Comparison of ENCODE assay signal across 8 cellular contexts in the genomic region with DNA sequence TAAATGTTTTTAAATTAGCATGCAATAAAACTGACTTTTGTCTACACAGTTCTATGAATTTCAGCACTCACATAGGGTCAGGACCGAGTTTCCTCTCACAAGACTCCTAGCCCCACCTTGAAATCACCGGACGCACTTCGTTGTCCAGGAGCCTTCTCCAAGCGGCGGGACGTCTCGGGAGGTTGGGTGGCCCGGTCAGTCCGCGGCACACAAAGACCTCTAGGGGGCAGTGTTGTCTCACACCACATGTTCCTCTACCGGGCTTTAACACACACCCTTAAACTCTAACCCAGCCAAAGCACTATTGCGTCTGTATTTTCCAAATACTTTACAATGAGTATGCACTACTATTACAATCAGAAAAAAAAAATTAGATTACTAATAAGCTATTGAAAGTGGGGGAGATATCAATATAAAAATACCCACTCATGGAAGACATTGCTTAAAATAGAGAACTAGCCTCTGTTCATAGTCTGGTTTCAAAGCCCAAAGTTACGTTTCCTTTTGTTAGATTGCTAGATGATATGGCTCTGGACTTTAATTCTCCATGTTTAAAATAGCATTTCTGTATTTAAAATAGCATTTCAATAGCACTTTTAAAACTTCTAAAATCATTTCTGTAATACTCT. TPM values are rescaled to one million over a fixed set of nuclear protein-coding genes. Genes with fewer than 3 reads are reported as not detected.
DNase-seq lines count a peak whose midpoint lies in the region; ATAC-seq, FAIRE-seq and TF ChIP-seq lines count a peak whose summit lies in the region.
"Not testable (repeated sequence)": the region's sequence is repeated elsewhere in the genome, so short reads cannot be mapped to it uniquely, and the experiment has no call there.

No MANE protein-coding gene starts in this region.

- POLR2A ChIA-PET in activated CD4-positive, alpha-beta memory T cell treated with anti-CD3 and anti-CD28 coated beads for 36 hours (lab: Charles Lee): not testable (repeated sequence)

- not testable (repeated sequence) for H3K36me3 Mint-ChIP-seq in activated CD4-positive, alpha-beta memory T cell treated with anti-CD3 and anti-CD28 coated beads for 36 hours

- CTCF ChIA-PET in activated CD4-positive, alpha-beta memory T cell treated with anti-CD3 and anti-CD28 coated beads for 36 hours (lab: Charles Lee): interaction anchor here (0.7 to 1.0 kb wide), 4 partner anchors 150 to 267 kb away, joined by 3 to 6 read pairs (median 5); no protein-coding TSS in a partner anchor

- intact Hi-C loops in activated CD4-positive, alpha-beta memory T cell treated with anti-CD3 and anti-CD28 coated beads for 36 hours (cut with micrococcal nuclease): loop anchor here (2.0 kb wide), 1 partner anchor 149 kb away; no protein-coding TSS in a partner anchor
- intact Hi-C loops in kidney (cut with DNase I): not testable (repeated sequence)

- peak; percentile 18 for DNase-seq in NCI-H69 (lab: John Stamatoyannopoulos, UW)
- DNase-seq in activated CD4-positive, alpha-beta memory T cell treated with anti-CD3 and anti-CD28 coated beads for 36 hours: peak; percentile 76
- DNase-seq in choroid plexus epithelial cell (ENCODE audit: low read depth): peak; percentile 68
- peak; percentile 84 for DNase-seq in kidney
- peak; percentile 35 to 43 for DNase-seq in stimulated activated CD4-positive, alpha-beta T cell treated with anti-CD3 and anti-CD28 coated beads, Interleukin-12 subunit alpha, Interleukin-12 subunit beta, amount 100 ng/mL, for 24 hours (ENCODE audit: low read depth in 2 of 2)

- H3K4me1 Mint-ChIP-seq in activated CD4-positive, alpha-beta memory T cell treated with anti-CD3 and anti-CD28 coated beads for 36 hours (ENCODE audit: low read depth): not testable (repeated sequence)

- not testable (repeated sequence) for FAIRE-seq in kidney (lab: Jason Lieb, UNC)

- not testable (repeated sequence) for H3K4me1 ChIP-seq in kidney (ENCODE audit: control insufficient read depth in 1 of 2, insufficient read depth in 1 of 2, low read depth in 1 of 2, low read length in 2 of 2)

- H3K27ac ChIP-seq in 22Rv1; kidney (ENCODE audit: low read depth in 2 of 2, low read length in 2 of 2): not testable (repeated sequence)

- peak; percentile 68 for TF ChIP-seq CTCF in 22Rv1 (IDR thresholded peaks at IDR 0.05)
- peak; percentile 41 for TF ChIP-seq CTCF in choroid plexus epithelial cell (conservative IDR thresholded peaks at IDR 0.05; ENCODE audit: low read depth, low read length)
- peak; percentile 34 for TF ChIP-seq CTCF in kidney (IDR thresholded peaks at IDR 0.05; ENCODE audit: borderline replicate concordance, extremely low read depth, insufficient read depth)

- ATAC-seq in GM18867 (IDR thresholded peaks at IDR 0.05; ENCODE audit: unreplicated experiment) (peak; percentile 90), HG02981 (IDR thresholded peaks at IDR 0.05; ENCODE audit: unreplicated experiment) (peak; percentile 94)

- not testable (repeated sequence) for H3K9ac ChIP-seq in kidney (ENCODE audit: low read length in 2 of 2)

- H3K9me3 ChIP-seq in kidney (ENCODE audit: control insufficient read depth in 1 of 2, low read length in 2 of 2): not testable (repeated sequence)

- not testable (repeated sequence) for H3K27me3 Mint-ChIP-seq in activated CD4-positive, alpha-beta memory T cell treated with anti-CD3 and anti-CD28 coated beads for 36 hours

- not testable (repeated sequence) for H3K9me3 Mint-ChIP-seq in activated CD4-positive, alpha-beta memory T cell treated with anti-CD3 and anti-CD28 coated beads for 36 hours

- H3K36me3 ChIP-seq in kidney (ENCODE audit: control insufficient read depth in 1 of 2, insufficient read depth in 2 of 2, low read length in 2 of 2): not testable (repeated sequence)

- H3K4me3 Mint-ChIP-seq in activated CD4-positive, alpha-beta memory T cell treated with anti-CD3 and anti-CD28 coated beads for 36 hours: not testable (repeated sequence)

- not testable (repeated sequence) for H3K4me3 ChIP-seq in choroid plexus epithelial cell (ENCODE audit: low read depth, low read length); kidney (ENCODE audit: low read length in 2 of 2)

- not testable (repeated sequence) for H3K27ac Mint-ChIP-seq in activated CD4-positive, alpha-beta memory T cell treated with anti-CD3 and anti-CD28 coated beads for 36 hours

RNA-seq across cellular contexts. Expression of gene NUTM2E, which starts 47.1 kb away (rescaled TPM):
- total RNA-seq in activated CD4-positive, alpha-beta memory T cell treated with anti-CD3 and anti-CD28 coated beads for 36 hours: under 1 TPM in 1 of 2 experiments, not detected in 1; 0.12 TPM
- 0.16 TPM for total RNA-seq in kidney
- 0.22 TPM for polyA plus RNA-seq in kidney (ENCODE audit: insufficient read depth, low read depth, low replicate concordance)

Comparison
In these comparisons a context has a peak if more than half of its experiments do, and no peak if none do; other contexts are left out.
1. DNase-seq: peak in every context shown above with its lines; median percentile 84 in kidney; 76 in activated CD4-positive, alpha-beta memory T cell treated with anti-CD3 and anti-CD28 coated beads for 36 hours; 68 in choroid plexus epithelial cell; 39 in stimulated activated CD4-positive, alpha-beta T cell treated with anti-CD3 and anti-CD28 coated beads, Interleukin-12 subunit alpha, Interleukin-12 subunit beta, amount 100 ng/mL, for 24 hours; 18 in NCI-H69.